8 cellular contexts compared by ENCODE assay signal in the genomic region with DNA sequence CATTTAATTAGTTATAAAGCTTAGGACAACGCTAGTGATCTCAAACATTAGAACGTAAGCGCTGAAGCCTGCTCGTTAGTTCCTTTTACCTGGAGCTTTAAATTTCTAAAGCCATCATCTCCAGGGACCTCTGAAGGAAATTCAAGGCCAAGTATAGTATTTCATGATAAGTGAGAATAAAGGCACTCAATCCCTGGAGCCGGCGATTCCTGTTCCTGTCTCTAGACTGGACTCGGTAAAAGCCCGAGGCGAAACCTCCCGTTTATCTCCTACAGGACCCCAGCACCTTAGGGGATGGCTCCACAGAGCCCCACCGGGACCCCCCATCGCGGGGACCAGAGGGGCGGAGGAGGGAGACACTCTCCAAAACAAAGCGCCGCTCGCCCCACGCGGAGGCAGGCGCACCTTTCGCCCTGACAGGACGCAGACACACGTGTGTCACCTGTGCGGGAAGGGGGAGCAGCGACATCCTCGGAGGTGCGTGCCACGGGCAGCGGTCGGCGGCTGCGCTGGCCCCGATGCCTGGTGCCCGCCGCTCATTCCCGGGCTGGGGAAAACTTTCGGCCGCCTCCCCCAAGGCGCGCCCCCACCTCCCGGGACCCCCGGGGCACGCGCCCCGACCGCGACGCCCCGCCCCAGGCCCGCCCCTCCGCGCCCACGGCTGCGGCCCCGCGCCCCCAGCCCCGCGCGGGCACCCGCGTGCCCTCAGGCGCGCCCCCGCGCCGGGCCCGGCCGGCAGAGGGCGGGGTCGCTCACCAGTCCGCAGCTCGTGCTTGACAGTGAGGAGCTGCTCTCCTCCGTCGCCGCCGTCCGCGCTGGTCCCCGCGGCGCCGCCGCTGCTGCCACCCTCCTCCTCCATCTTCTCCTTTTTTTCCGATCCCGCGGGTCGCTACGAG. TPM values are rescaled to one million over a fixed set of nuclear protein-coding genes. Genes with fewer than 3 reads are reported as not detected.
DNase-seq lines count a peak whose midpoint lies in the region; ATAC-seq and TF ChIP-seq lines count a peak whose summit lies in the region.

No MANE protein-coding gene starts in this region.

- H3K4me3 ChIP-seq in lower lobe of right lung, result peak overlapping the region; percentile 68

- H3K27me3 Mint-ChIP-seq in dendritic cell treated with granulocyte-macrophage colony-stimulating factor and Interleukin-4, amounts not matched to agents 40 ng/mL and 50 ng/mL, for 4 days, result no peaks in the 10 kb centered on the region

- H3K4me1 ChIP-seq in lower lobe of right lung, result peaks cover 34% of the 10 kb centered on the region

- H3K36me3 Mint-ChIP-seq in dendritic cell treated with granulocyte-macrophage colony-stimulating factor and Interleukin-4, amounts not matched to agents 40 ng/mL and 50 ng/mL, for 4 days (ENCODE audit: low read depth), result no peaks in the 10 kb centered on the region

- H3K9me3 ChIP-seq in lower lobe of right lung, result no peaks in the 10 kb centered on the region

- intact Hi-C loops in dendritic cell treated with granulocyte-macrophage colony-stimulating factor and Interleukin-4, amounts not matched to agents 40 ng/mL and 50 ng/mL, for 4 days (cut with micrococcal nuclease), result loop anchor here (1.0 to 10.0 kb wide), 4 partner anchors 37 to 155 kb away; partner anchors contain the start of gene DGLUCY
- intact Hi-C loops in lower lobe of right lung (cut with DNase I), result no loop called here

- H3K27me3 ChIP-seq in lower lobe of right lung (ENCODE audit: low read depth), result no peaks in the 10 kb centered on the region

- peaks cover 13% of the 10 kb centered on the region for H3K4me1 Mint-ChIP-seq in dendritic cell treated with granulocyte-macrophage colony-stimulating factor and Interleukin-4, amounts not matched to agents 40 ng/mL and 50 ng/mL, for 4 days (ENCODE audit: low read depth)

- H3K36me3 ChIP-seq in lower lobe of right lung, result no peaks in the 10 kb centered on the region

- DNase-seq in NCI-H82 (lab: John Stamatoyannopoulos, UW) (peak; percentile 77), NCI-H82 treated with DMSO at 0.1 percent for 48 hours (lab: John Stamatoyannopoulos, UW; ENCODE audit: unreplicated experiment) (no peak), NCI-H2227 (lab: John Stamatoyannopoulos, UW; ENCODE audit: unreplicated experiment) (peak; percentile 86), lower lobe of right lung (peak; percentile 70)
- peak; percentile 26 to 30 for DNase-seq in activated CD4-positive, alpha-beta T cell treated with anti-CD3 and anti-CD28 coated beads, Interleukin-2, amount 50 U/mL, for 24 hours (ENCODE audit: low read depth in 1 of 2, low spot score in 1 of 2)
- peak; percentile 37 to 48 (median 47) for DNase-seq in stimulated activated CD4-positive, alpha-beta T cell treated with anti-CD3 and anti-CD28 coated beads, TNF-alpha, amount 100 ng/mL, for 4 hours (ENCODE audit: low read depth in 3 of 3)

- H3K4me3 Mint-ChIP-seq in dendritic cell treated with granulocyte-macrophage colony-stimulating factor and Interleukin-4, amounts not matched to agents 40 ng/mL and 50 ng/mL, for 4 days, result peak overlapping the region; percentile 78

- no peak overlapping the region for H3K27ac Mint-ChIP-seq in dendritic cell treated with granulocyte-macrophage colony-stimulating factor and Interleukin-4, amounts not matched to agents 40 ng/mL and 50 ng/mL, for 4 days

- H3K27ac ChIP-seq in lower lobe of right lung, result peak overlapping the region; percentile 96

- ATAC-seq in HG02973 (IDR thresholded peaks at IDR 0.05; ENCODE audit: unreplicated experiment) (peak; percentile 19), lower lobe of right lung (peak; percentile 74 to 76)

- TF ChIP-seq CTCF in lower lobe of right lung (IDR thresholded peaks at IDR 0.05), result no peak

- no peaks in the 10 kb centered on the region for H3K9me3 Mint-ChIP-seq in dendritic cell treated with granulocyte-macrophage colony-stimulating factor and Interleukin-4, amounts not matched to agents 40 ng/mL and 50 ng/mL, for 4 days

RNA-seq across cellular contexts. Expression of gene RPS6KA5, which starts 0.6 kb away (rescaled TPM):
- total RNA-seq in lower lobe of right lung, result 11.3 TPM

RNA-seq across cellular contexts. Expression of gene DGLUCY, which starts 54.0 kb away (rescaled TPM):
- total RNA-seq in lower lobe of right lung, result 102 TPM
